Comparison of ENCODE assay signal across 23 cellular contexts in genomic region chr3:115839246-115839645, GRCh38.
"Had no signal": no experiment of that assay in that cellular context is flagged by ENCODE, and none has a peak within 500 bp of the region (broad histone marks: within the 10 kb centered on the region; RNA-seq: fewer than 3 reads in every experiment).

No MANE protein-coding gene starts in this region.

- H3K27ac ChIP-seq: stomach, suprapubic skin, testis, thoracic aorta, thyroid gland, tibial artery, tibial nerve, transverse colon, upper lobe of left lung, upper lobe of right lung, uterus, vagina had no signal

- H3K36me3 ChIP-seq: stomach, suprapubic skin, thoracic aorta, thyroid gland, tibial artery, tibial nerve, transverse colon, upper lobe of left lung, upper lobe of right lung, uterus, vagina had no signal

- H3K4me1 ChIP-seq: stomach, suprapubic skin, testis, thyroid gland, tibial artery, tibial nerve, transverse colon, upper lobe of left lung, upper lobe of right lung, uterus, vagina had no signal

- H3K9me3 ChIP-seq: stomach, suprapubic skin, testis, thoracic aorta, thyroid gland, tibial artery, tibial nerve, transverse colon, upper lobe of left lung, upper lobe of right lung, uterus, vagina had no signal

- H3K4me3 ChIP-seq: stomach, suprapubic skin, testis, thoracic aorta, thyroid gland, tibial artery, tibial nerve, transverse colon, upper lobe of left lung, upper lobe of right lung, uterus, vagina had no signal

- DNase-seq: stimulated activated CD4-positive, alpha-beta T cell treated with anti-CD3 and anti-CD28 coated beads, Interleukin-2, amount 100 ng/mL, for 48 hours; stimulated activated CD4-positive, alpha-beta T cell treated with anti-CD3 and anti-CD28 coated beads, Interleukin-4, amount 100 ng/mL, for 1 hour; stimulated activated CD4-positive, alpha-beta T cell treated with anti-CD3 and anti-CD28 coated beads, Interleukin-4, amount 100 ng/mL, for 24 hours; stimulated activated CD4-positive, alpha-beta T cell treated with anti-CD3 and anti-CD28 coated beads, Interleukin-4, amount 100 ng/mL, for 4 hours; stimulated activated CD8-positive, alpha-beta memory T cell treated with anti-CD3 and anti-CD28 coated beads, Interleukin-4, amount 100 ng/mL, for 48 hours; stimulated activated naive B cell treated with anti-CD40 and anti-IgM and Interleukin-4, amounts not matched to agents 10 μg/mL and 1 μg/mL and 100 μg/mL, for 72 hours; stimulated activated naive CD4-positive, alpha-beta T cell; stimulated activated naive CD4-positive, alpha-beta T cell treated with Interleukin-2 at 50 U/mL for 16 hours; stimulated activated naive CD8-positive, alpha-beta T cell treated with anti-CD3 and anti-CD28 coated beads, Interleukin-15, amount 100 ng/mL, for 72 hours; stimulated activated naive CD8-positive, alpha-beta T cell treated with anti-CD3 and anti-CD28 coated beads, Interleukin-15, Interleukin-2, amounts not matched to agents 100 U/mL and 50 U/mL, for 24 hours; stomach; testis; thyroid gland; tibial artery; transverse colon; trophoblast cell; upper lobe of right lung; uterus had no signal

- H3K27me3 ChIP-seq: stomach, suprapubic skin, testis, thyroid gland, tibial artery, tibial nerve, transverse colon, upper lobe of left lung, upper lobe of right lung, uterus, vagina had no signal
